In the genomic region with DNA sequence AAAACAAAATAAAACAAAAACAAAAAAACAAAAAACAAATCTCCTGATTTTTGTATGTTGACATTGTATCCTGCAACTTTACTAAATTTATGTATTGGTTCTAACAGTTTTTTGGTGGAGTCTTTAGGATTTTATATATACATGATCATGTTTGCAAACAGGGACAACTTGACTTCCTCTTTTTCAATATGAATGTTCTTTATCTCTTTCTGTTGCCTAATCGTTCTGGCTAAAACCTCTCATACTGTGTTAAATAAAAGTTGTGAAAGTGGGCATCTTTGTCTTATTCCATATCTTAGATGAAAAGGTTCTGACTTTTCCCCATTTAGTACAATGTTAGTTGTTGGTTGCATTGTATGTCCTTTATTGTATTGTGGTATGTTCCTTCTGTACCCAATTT, we compare ENCODE assay signal across 28 cellular contexts.
"Had no signal": no experiment of that assay in that cellular context is flagged by ENCODE, and none has a peak within 500 bp of the region (broad histone marks: within the 10 kb centered on the region; RNA-seq: fewer than 3 reads in every experiment).

No MANE protein-coding gene starts in this region.

- H3K27me3 Mint-ChIP-seq: activated CD4-positive, alpha-beta memory T cell treated with anti-CD3 and anti-CD28 coated beads, Interleukin-2, amount 10 ng/mL, durations not matched to agents 7 days and 5 days; central memory CD8-positive, alpha-beta T cell; stimulated activated naive B cell treated with anti-CD40 and anti-IgM and Interleukin-4, amounts not matched to agents 10 μg/mL and 1 μg/mL and 100 μg/mL, for 72 hours had no signal

- H3K4me3 ChIP-seq: esophagus muscularis mucosa, heart right ventricle, lower lobe of right lung, neural progenitor cell, psoas muscle, sigmoid colon, stomach, thyroid gland, upper lobe of left lung, vagina had no signal

- H3K27me3 ChIP-seq: esophagus muscularis mucosa, foreskin keratinocyte, heart right ventricle, neural progenitor cell, sigmoid colon, stomach, thyroid gland, upper lobe of left lung, vagina had no signal

- H3K4me2 ChIP-seq: neural progenitor cell had no signal

- H3K9me3 ChIP-seq: esophagus muscularis mucosa, heart right ventricle, lower lobe of right lung, psoas muscle, sigmoid colon, stomach, thyroid gland, upper lobe of left lung, vagina had no signal

- H3K4me1 Mint-ChIP-seq: activated CD4-positive, alpha-beta memory T cell treated with anti-CD3 and anti-CD28 coated beads, Interleukin-2, amount 10 ng/mL, durations not matched to agents 7 days and 5 days; activated CD4-positive, alpha-beta T cell treated with anti-CD3 and anti-CD28 coated beads, Interleukin-2, amount 10 ng/mL, durations not matched to agents 7 days and 5 days; activated naive CD4-positive, alpha-beta T cell treated with anti-CD3 and anti-CD28 coated beads, Interleukin-2, amount 50 U/mL, for 24 hours; activated T-helper 17 cell treated with anti-CD3 and anti-CD28 coated beads, Interleukin-2, amount 50 U/mL, for 72 hours; central memory CD8-positive, alpha-beta T cell; natural killer cell; neural progenitor cell; stimulated activated naive B cell treated with anti-CD40 and anti-IgM and Interleukin-4, amounts not matched to agents 10 μg/mL and 1 μg/mL and 100 μg/mL, for 72 hours; WTC11 had no signal

- H3K9ac ChIP-seq: neural progenitor cell, parathyroid adenoma had no signal

- DNase-seq: activated CD4-positive, alpha-beta memory T cell treated with anti-CD3 and anti-CD28 coated beads, Interleukin-2, amount 10 ng/mL, durations not matched to agents 7 days and 5 days; activated CD4-positive, alpha-beta T cell treated with anti-CD3 and anti-CD28 coated beads for 1 hour; activated CD4-positive, alpha-beta T cell treated with anti-CD3 and anti-CD28 coated beads, Interleukin-2, amount 10 ng/mL, durations not matched to agents 7 days and 5 days; activated CD8-positive, alpha-beta memory T cell treated with anti-CD3 and anti-CD28 coated beads, Interleukin-2, amount 50 U/mL, for 48 hours; activated T-cell treated with anti-CD3 and anti-CD28 coated beads, Interleukin-2, amount 50 U/mL, for 24 hours; dermis blood vessel endothelial cell; effector CD4-positive, alpha-beta T cell; foreskin keratinocyte; heart right ventricle; lower lobe of right lung; mesenchymal stem cell; natural killer cell; occipital lobe; psoas muscle; sigmoid colon; small intestine; stimulated activated naive B cell treated with anti-CD40 and anti-IgM and Interleukin-4, amounts not matched to agents 10 μg/mL and 1 μg/mL and 100 μg/mL, for 72 hours; stomach; thyroid gland; upper lobe of left lung had no signal

- H3K36me3 Mint-ChIP-seq: activated naive CD4-positive, alpha-beta T cell treated with anti-CD3 and anti-CD28 coated beads, Interleukin-2, amount 50 U/mL, for 24 hours; natural killer cell; neural progenitor cell; stimulated activated naive B cell treated with anti-CD40 and anti-IgM and Interleukin-4, amounts not matched to agents 10 μg/mL and 1 μg/mL and 100 μg/mL, for 72 hours; WTC11 had no signal

- H3K79me2 ChIP-seq: parathyroid adenoma had no signal

- H3K9me3 Mint-ChIP-seq: activated CD4-positive, alpha-beta memory T cell treated with anti-CD3 and anti-CD28 coated beads, Interleukin-2, amount 10 ng/mL, durations not matched to agents 7 days and 5 days; activated CD4-positive, alpha-beta T cell treated with anti-CD3 and anti-CD28 coated beads, Interleukin-2, amount 10 ng/mL, durations not matched to agents 7 days and 5 days; activated naive CD4-positive, alpha-beta T cell treated with anti-CD3 and anti-CD28 coated beads, Interleukin-2, amount 50 U/mL, for 24 hours; activated T-cell treated with anti-CD3 and anti-CD28 coated beads, Interleukin-2, amount 50 U/mL, for 24 hours; activated T-helper 17 cell treated with anti-CD3 and anti-CD28 coated beads, Interleukin-2, amount 50 U/mL, for 72 hours; central memory CD8-positive, alpha-beta T cell; neural progenitor cell; WTC11 had no signal

- H3K4me1 ChIP-seq: esophagus muscularis mucosa, foreskin keratinocyte, heart right ventricle, lower lobe of right lung, neural progenitor cell, parathyroid adenoma, psoas muscle, sigmoid colon, thyroid gland, upper lobe of left lung, vagina had no signal

- H2AFZ ChIP-seq: neural progenitor cell, parathyroid adenoma had no signal

- H3K27ac ChIP-seq: esophagus muscularis mucosa, foreskin keratinocyte, heart right ventricle, lower lobe of right lung, neural progenitor cell, parathyroid adenoma, psoas muscle, sigmoid colon, stomach, thyroid gland, upper lobe of left lung, vagina had no signal

- H3K36me3 ChIP-seq: esophagus muscularis mucosa, heart right ventricle, lower lobe of right lung, neural progenitor cell, sigmoid colon, stomach, thyroid gland, upper lobe of left lung, vagina had no signal

- H3K4me3 Mint-ChIP-seq: activated CD4-positive, alpha-beta memory T cell treated with anti-CD3 and anti-CD28 coated beads, Interleukin-2, amount 10 ng/mL, durations not matched to agents 7 days and 5 days; activated CD4-positive, alpha-beta T cell treated with anti-CD3 and anti-CD28 coated beads, Interleukin-2, amount 10 ng/mL, durations not matched to agents 7 days and 5 days; activated naive CD4-positive, alpha-beta T cell treated with anti-CD3 and anti-CD28 coated beads, Interleukin-2, amount 50 U/mL, for 24 hours; activated T-cell treated with anti-CD3 and anti-CD28 coated beads, Interleukin-2, amount 50 U/mL, for 24 hours; activated T-helper 17 cell treated with anti-CD3 and anti-CD28 coated beads, Interleukin-2, amount 50 U/mL, for 72 hours; central memory CD8-positive, alpha-beta T cell; natural killer cell; neural progenitor cell; stimulated activated naive B cell treated with anti-CD40 and anti-IgM and Interleukin-4, amounts not matched to agents 10 μg/mL and 1 μg/mL and 100 μg/mL, for 72 hours; WTC11 had no signal

- H3K27ac Mint-ChIP-seq: activated CD4-positive, alpha-beta memory T cell treated with anti-CD3 and anti-CD28 coated beads, Interleukin-2, amount 10 ng/mL, durations not matched to agents 7 days and 5 days; activated CD4-positive, alpha-beta T cell treated with anti-CD3 and anti-CD28 coated beads, Interleukin-2, amount 10 ng/mL, durations not matched to agents 7 days and 5 days; activated naive CD4-positive, alpha-beta T cell treated with anti-CD3 and anti-CD28 coated beads, Interleukin-2, amount 50 U/mL, for 24 hours; activated T-cell treated with anti-CD3 and anti-CD28 coated beads, Interleukin-2, amount 50 U/mL, for 24 hours; activated T-helper 17 cell treated with anti-CD3 and anti-CD28 coated beads, Interleukin-2, amount 50 U/mL, for 72 hours; natural killer cell; neural progenitor cell; stimulated activated naive B cell treated with anti-CD40 and anti-IgM and Interleukin-4, amounts not matched to agents 10 μg/mL and 1 μg/mL and 100 μg/mL, for 72 hours; WTC11 had no signal
